Comparison of ENCODE assay signal across 15 cellular contexts in the genomic region with DNA sequence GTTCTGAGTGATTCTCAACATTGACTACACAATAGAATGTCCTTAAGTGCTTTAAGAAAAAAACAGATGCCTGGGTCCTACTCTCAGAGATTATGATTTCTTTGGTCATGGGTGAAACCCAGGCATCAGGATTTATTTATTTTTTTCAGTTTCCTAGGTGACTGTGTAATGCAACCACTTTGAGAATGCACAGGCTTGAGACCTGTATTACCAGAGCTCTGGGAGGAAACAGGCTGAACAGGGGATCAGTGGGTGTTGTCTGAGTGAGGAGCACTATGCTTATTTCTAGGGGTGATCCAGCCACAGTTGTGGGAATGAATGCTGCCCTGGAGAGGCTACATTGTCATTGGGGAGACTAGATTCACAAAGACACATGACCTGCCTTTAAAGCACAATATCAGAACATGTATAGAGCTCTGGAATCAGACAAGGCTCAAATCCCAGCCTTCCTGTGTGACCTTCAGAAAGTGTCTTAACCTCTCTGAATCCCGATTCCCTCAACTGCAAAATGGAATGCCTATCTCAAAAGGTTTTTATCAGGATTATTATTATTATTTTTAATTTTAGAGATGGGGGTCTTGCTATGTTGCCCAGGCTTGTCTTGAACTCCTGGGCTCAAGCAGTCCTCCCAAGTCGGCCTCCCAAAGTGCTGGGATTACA.
A peak's percentile ranks its signal among the peaks of the same experiment; 100 is the strongest.
DNase-seq lines count a peak whose midpoint lies in the region; ATAC-seq and TF ChIP-seq lines count a peak whose summit lies in the region.
"Had no signal": no experiment of that assay in that cellular context is flagged by ENCODE, and none has a peak within 500 bp of the region (broad histone marks: within the 10 kb centered on the region; RNA-seq: fewer than 3 reads in every experiment).

No MANE protein-coding gene starts in this region.

- H3K9me3 Mint-ChIP-seq in activated T-cell treated with anti-CD3 and anti-CD28 coated beads, Interleukin-2, amount 50 U/mL, for 4 hours, result no peaks in the 10 kb centered on the region
- H3K9me3 Mint-ChIP-seq: activated naive CD4-positive, alpha-beta T cell treated with anti-CD3 and anti-CD28 coated beads, Interleukin-2, amount 50 U/mL, for 24 hours had no signal

- DNase-seq in HCEC 1CT, result peak; percentile 7
- DNase-seq in NCI-H1436 treated with DMSO at 0.1 percent for 48 hours (lab: John Stamatoyannopoulos, UW), result peak; percentile 52
- peak; percentile 24 for DNase-seq in epithelial cell of esophagus (ENCODE audit: low read depth)
- no peak for DNase-seq in neuronal stem cell (ENCODE audit: low spot score)
- DNase-seq in activated T-cell treated with anti-CD3 and anti-CD28 coated beads, Interleukin-2, amount 50 U/mL, for 4 hours, result no peak
- no peak for DNase-seq in left cardiac atrium
- no peak for DNase-seq in iPS-NIHi7 (ENCODE audit: extremely low spot score)
- DNase-seq in Right ventricle myocardium superior, result no peak
- DNase-seq: activated CD4-positive, alpha-beta T cell treated with anti-CD3 and anti-CD28 coated beads for 48 hours; Karpas-422; tibial artery had no signal

- H3K18ac ChIP-seq in neuronal stem cell (ENCODE audit: low read length), result no peak overlapping the region

- no peak overlapping the region for H2BK15ac ChIP-seq in neuronal stem cell (ENCODE audit: low read length)

- H3K4me1 Mint-ChIP-seq in activated T-cell treated with anti-CD3 and anti-CD28 coated beads, Interleukin-2, amount 50 U/mL, for 4 hours (ENCODE audit: low read depth), result no peaks in the 10 kb centered on the region
- H3K4me1 Mint-ChIP-seq: activated naive CD4-positive, alpha-beta T cell treated with anti-CD3 and anti-CD28 coated beads, Interleukin-2, amount 50 U/mL, for 24 hours; B cell had no signal

- no peak overlapping the region for H3K23ac ChIP-seq in neuronal stem cell (ENCODE audit: low read depth, low read length, poor library complexity)

- H4K91ac ChIP-seq in neuronal stem cell (ENCODE audit: low read depth, low read length, poor library complexity), result no peak overlapping the region

- H3K4me3 ChIP-seq in epithelial cell of esophagus (ENCODE audit: low read length) (no peak overlapping the region), neuronal stem cell (ENCODE audit: low read length in 2 of 2) (no peak overlapping the region)
- H3K4me3 ChIP-seq: breast epithelium, tibial artery had no signal

- H2BK12ac ChIP-seq in neuronal stem cell (ENCODE audit: low read length), result no peak overlapping the region

- H3K4me3 Mint-ChIP-seq in activated T-cell treated with anti-CD3 and anti-CD28 coated beads, Interleukin-2, amount 50 U/mL, for 4 hours, result no peak overlapping the region
- H3K4me3 Mint-ChIP-seq: activated naive CD4-positive, alpha-beta T cell treated with anti-CD3 and anti-CD28 coated beads, Interleukin-2, amount 50 U/mL, for 24 hours; B cell had no signal

- H3K4me2 ChIP-seq in neuronal stem cell (ENCODE audit: insufficient read depth, low read length, poor library complexity, severe bottlenecking), result no peak overlapping the region

- peaks cover 2% of the 10 kb centered on the region for H3K27me3 Mint-ChIP-seq in activated T-cell treated with anti-CD3 and anti-CD28 coated beads, Interleukin-2, amount 50 U/mL, for 4 hours (ENCODE audit: low read depth)
- H3K27me3 Mint-ChIP-seq: activated naive CD4-positive, alpha-beta T cell treated with anti-CD3 and anti-CD28 coated beads, Interleukin-2, amount 50 U/mL, for 24 hours; B cell had no signal

- no peak overlapping the region for H4K8ac ChIP-seq in neuronal stem cell (ENCODE audit: low read depth, low read length)

- peak overlapping the region; percentile 82 for H2AFZ ChIP-seq in neuronal stem cell (ENCODE audit: low read length)

- H3K4me1 ChIP-seq in neuronal stem cell (ENCODE audit: control insufficient read depth in 2 of 2, insufficient read depth in 1 of 2, low read depth in 1 of 2, low read length in 2 of 2), result peaks cover 8% of the 10 kb centered on the region in 2 donors
- H3K4me1 ChIP-seq: breast epithelium, tibial artery had no signal

- no peak overlapping the region for H2AK5ac ChIP-seq in neuronal stem cell (ENCODE audit: low read depth, low read length)

- intact Hi-C loops in left cardiac atrium (cut with DNase I) (no loop called here), Right ventricle myocardium superior (cut with DNase I) (no loop called here)

- H3K36me3 ChIP-seq in neuronal stem cell (replicated peaks in 1 of 2; ENCODE audit: control insufficient read depth in 2 of 2, insufficient read depth in 2 of 2, low read length in 2 of 2), result no peaks in the 10 kb centered on the region
- H3K36me3 ChIP-seq: breast epithelium, tibial artery had no signal

- H3K27me3 ChIP-seq in neuronal stem cell (ENCODE audit: control insufficient read depth in 3 of 3, insufficient read depth in 3 of 3, low read depth in 1 of 3, low read length in 3 of 3), result no peaks in the 10 kb centered on the region
- H3K27me3 ChIP-seq: tibial artery had no signal

- TF ChIP-seq CTCF in epithelial cell of esophagus (IDR thresholded peaks at IDR 0.05; ENCODE audit: insufficient read depth, low read depth, low read length, missing control alignments), result no peak

- H2BK120ac ChIP-seq in neuronal stem cell (ENCODE audit: low read depth, low read length), result no peak overlapping the region

- ATAC-seq in activated T-cell treated with anti-CD3 and anti-CD28 coated beads, Interleukin-2, amount 50 U/mL, for 4 hours, result no peak
- no peak for ATAC-seq in left cardiac atrium
- ATAC-seq in Right ventricle myocardium superior (ENCODE audit: poor library complexity), result no peak

- H3K36me3 Mint-ChIP-seq in activated T-cell treated with anti-CD3 and anti-CD28 coated beads, Interleukin-2, amount 50 U/mL, for 4 hours (ENCODE audit: insufficient read depth), result no peaks in the 10 kb centered on the region
- H3K36me3 Mint-ChIP-seq: activated naive CD4-positive, alpha-beta T cell treated with anti-CD3 and anti-CD28 coated beads, Interleukin-2, amount 50 U/mL, for 24 hours had no signal

- no peak overlapping the region for H3K14ac ChIP-seq in neuronal stem cell (ENCODE audit: low read length)

- H3K79me1 ChIP-seq in neuronal stem cell (ENCODE audit: low read depth, low read length), result no peaks in the 10 kb centered on the region

- no peaks in the 10 kb centered on the region for H3K9me3 ChIP-seq in neuronal stem cell (replicated peaks in 1 of 2; ENCODE audit: control insufficient read depth in 2 of 2, insufficient read depth in 1 of 2, low read depth in 1 of 2, low read length in 2 of 2)
- H3K9me3 ChIP-seq: breast epithelium, tibial artery had no signal

- no peak overlapping the region for H2BK5ac ChIP-seq in neuronal stem cell (ENCODE audit: low read length)

- no peak overlapping the region for H3K4ac ChIP-seq in neuronal stem cell (ENCODE audit: low read length)

- no CpG with 5 or more reads among the region's 2 CpGs for WGBS in neuronal stem cell (ENCODE audit: extremely low coverage in 2 of 2, insufficient read length in 2 of 2, insufficient replicate concordance in 1 of 2), 2 donors

- no peak overlapping the region for H3K9ac ChIP-seq in neuronal stem cell (ENCODE audit: low read depth, low read length, poor library complexity)

- peak overlapping the region; percentile 68 for H3K27ac ChIP-seq in neuronal stem cell (replicated peaks; ENCODE audit: low read length)
- H3K27ac ChIP-seq: breast epithelium, HL-60, tibial artery had no signal

Comparison
In these comparisons a context has a peak if more than half of its experiments do, and no peak if none do; other contexts are left out.
1. DNase-seq: peak in HCEC 1CT (single experiment), NCI-H1436 treated with DMSO at 0.1 percent for 48 hours (single experiment) and epithelial cell of esophagus (single experiment); none in neuronal stem cell (single experiment), activated T-cell treated with anti-CD3 and anti-CD28 coated beads, Interleukin-2, amount 50 U/mL, for 4 hours (single experiment), left cardiac atrium (single experiment), iPS-NIHi7 (single experiment) and Right ventricle myocardium superior (single experiment).